ENCODE assay signal across 28 cellular contexts in the genomic region with DNA sequence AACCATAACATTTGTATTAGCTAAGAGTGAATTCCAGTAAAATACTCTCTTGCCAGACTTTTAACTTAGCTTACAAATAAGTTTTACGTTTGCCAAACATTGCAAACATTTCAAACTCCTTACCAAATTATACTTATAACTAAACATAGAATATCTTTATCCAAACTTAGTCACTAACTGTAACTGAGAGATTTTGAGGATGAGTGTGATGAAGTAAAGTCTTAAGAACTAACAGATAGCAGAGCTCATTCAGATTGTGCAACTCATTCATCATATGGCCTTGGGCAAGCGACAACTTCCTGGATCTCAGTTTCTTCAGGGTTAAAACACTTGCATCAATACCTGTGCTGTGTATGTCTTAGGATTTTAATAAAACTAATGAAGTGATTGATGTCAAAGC.
"Had no signal": no experiment of that assay in that cellular context is flagged by ENCODE, and none has a peak within 500 bp of the region (broad histone marks: within the 10 kb centered on the region; RNA-seq: fewer than 3 reads in every experiment).

No MANE protein-coding gene starts in this region.

- DNase-seq: activated CD4-positive, alpha-beta memory T cell treated with anti-CD3 and anti-CD28 coated beads, Interleukin-2, amount 10 ng/mL, durations not matched to agents 7 days and 5 days; activated CD4-positive, alpha-beta T cell treated with anti-CD3 and anti-CD28 coated beads, Interleukin-2, amount 10 ng/mL, durations not matched to agents 7 days and 5 days; activated CD4-positive, CD25-positive, alpha-beta regulatory T cell treated with anti-CD3 and anti-CD28 coated beads, Interleukin-2, amount 50 U/mL, for 72 hours; activated CD8-positive, alpha-beta memory T cell treated with anti-CD3 and anti-CD28 coated beads, Interleukin-2, amount 50 U/mL, for 48 hours; activated gamma-delta T cell; activated naive CD4-positive, alpha-beta T cell treated with anti-CD3 and anti-CD28 coated beads, Interleukin-2, amount 10 ng/mL, durations not matched to agents 7 days and 5 days; activated naive CD8-positive, alpha-beta T cell treated with anti-CD3 and anti-CD28 coated beads, Interleukin-2, amount 10 ng/mL, durations not matched to agents 7 days and 5 days; activated T-cell treated with anti-CD3 and anti-CD28 coated beads, Interleukin-2, amount 50 U/mL, for 24 hours; amniotic stem cell; central memory CD4-positive, alpha-beta T cell; dermis blood vessel endothelial cell; effector CD4-positive, alpha-beta T cell; hippocampal formation; naive B cell; nephron progenitor cell; ovary; stimulated activated CD4-positive, alpha-beta T cell treated with anti-CD3 and anti-CD28 coated beads, Interleukin-4, amount 100 ng/mL, for 24 hours; stimulated activated naive CD8-positive, alpha-beta T cell treated with anti-CD3 and anti-CD28 coated beads, Interleukin-15, amount 100 ng/mL, for 72 hours; substantia nigra; T-helper 17 cell; T1000; uterus had no signal

- H3K4me1 ChIP-seq: gastroesophageal sphincter, uterus had no signal

- H3K9me3 ChIP-seq: gastroesophageal sphincter, neutrophil, ovary, uterus had no signal

- H3K27ac ChIP-seq: gastroesophageal sphincter, neutrophil, ovary, skin epidermis, uterus had no signal

- ATAC-seq: gastroesophageal sphincter; sciatic nerve; stimulated activated effector memory CD8-positive, alpha-beta T cell treated with anti-CD3 and anti-CD28 coated beads, Interleukin-12 subunit alpha, Interleukin-12 subunit beta, amount 100 ng/mL, for 72 hours; stimulated activated naive CD8-positive, alpha-beta T cell treated with anti-CD3 and anti-CD28 coated beads, Interleukin-15, amount 100 ng/mL, for 72 hours; T-helper 17 cell had no signal

- FAIRE-seq: endometrium had no signal

- H3K4me3 ChIP-seq: gastroesophageal sphincter, ovary, skin epidermis, uterus had no signal

- H3K27me3 ChIP-seq: gastroesophageal sphincter, neutrophil, ovary, uterus had no signal

- H3K36me3 ChIP-seq: gastroesophageal sphincter, neutrophil, ovary, uterus had no signal
